ENCODE assay signal across 9 cellular contexts in genomic region chr5:50745221-50745620, GRCh38.
DNase-seq lines count a peak whose midpoint lies in the region; ATAC-seq and TF ChIP-seq lines count a peak whose summit lies in the region.
"Had no signal": no experiment of that assay in that cellular context is flagged by ENCODE, and none has a peak within 500 bp of the region (broad histone marks: within the 10 kb centered on the region; RNA-seq: fewer than 3 reads in every experiment).

No MANE protein-coding gene starts in this region.

- H3K4me3 Mint-ChIP-seq in T-helper 2 cell treated with Interferon-gamma antibody and Interleukin-4, amounts not matched to agents 5 μg/mL and 100 μg/mL, for 36 hours: peak overlapping the region; percentile 85

- ATAC-seq in GM21360 (IDR thresholded peaks at IDR 0.05; ENCODE audit: unreplicated experiment) (no peak), HG02763 (IDR thresholded peaks at IDR 0.05; ENCODE audit: unreplicated experiment) (no peak)

- no peak for DNase-seq in T-helper 2 cell treated with Interferon-gamma antibody and Interleukin-4, amounts not matched to agents 5 μg/mL and 100 μg/mL, for 36 hours (ENCODE audit: low spot score)
- DNase-seq in T-helper 2 cell (no peak), OCI-LY7 (ENCODE audit: low spot score) (no peak), fibroblast of villous mesenchyme (ENCODE audit: low read depth) (no peak), stomach (no peak), posterior cingulate gyrus (no peak)
- DNase-seq: retina had no signal

- no peak for TF ChIP-seq POLR2A in stomach (IDR thresholded peaks at IDR 0.05)

- H3K4me2 ChIP-seq in OCI-LY7 (ENCODE audit: low read length): peak overlapping the region; percentile 76

- peaks cover 37% of the 10 kb centered on the region for H3K4me1 ChIP-seq in OCI-LY7 (ENCODE audit: insufficient read depth, low read length, poor library complexity, severe bottlenecking)
- H3K4me1 ChIP-seq in stomach: peaks cover 6 to 66% (median 31%) of the 10 kb centered on the region in 4 donors

- H3K9me2 ChIP-seq in OCI-LY7 (ENCODE audit: insufficient read depth, low read length): no peaks in the 10 kb centered on the region

- CTCF ChIA-PET in OCI-LY7 (lab: Charles Lee; ENCODE audit: unreplicated experiment): no interaction called here

- H3K79me2 ChIP-seq in OCI-LY7 (ENCODE audit: insufficient read depth, low read depth, low read length): peaks cover 24% of the 10 kb centered on the region; the same call in 1 of the 2 replicates

- peaks cover 60% of the 10 kb centered on the region for H3K4me1 Mint-ChIP-seq in T-helper 2 cell treated with Interferon-gamma antibody and Interleukin-4, amounts not matched to agents 5 μg/mL and 100 μg/mL, for 36 hours (ENCODE audit: low read depth)

- POLR2A ChIA-PET in OCI-LY7 (lab: Charles Lee): interaction anchor here (0.5 to 1.6 kb wide), 5 partner anchors 10 to 38 kb away, joined by 4 to 6 read pairs (median 5); no protein-coding TSS in a partner anchor

- no peaks in the 10 kb centered on the region for H3K9me3 ChIP-seq in OCI-LY7 (ENCODE audit: low read length)
- H3K9me3 ChIP-seq in stomach: no peaks in the 10 kb centered on the region

- no peak overlapping the region for H3K27ac Mint-ChIP-seq in T-helper 2 cell treated with Interferon-gamma antibody and Interleukin-4, amounts not matched to agents 5 μg/mL and 100 μg/mL, for 36 hours

- 21 to 58% (median 28%) methylated on average over 1 of the region's 1 CpG for WGBS in stomach, 5 donors

- BruUV-seq in OCI-LY7 (replicated peaks; lab: Mats Ljungman, UMichigan): no TSS peak

- H3K36me3 ChIP-seq in OCI-LY7 (ENCODE audit: insufficient read depth, low read length) (no peaks in the 10 kb centered on the region; the same call in 1 of the 2 replicates), stomach (no peaks in the 10 kb centered on the region)

- peaks cover 8% of the 10 kb centered on the region for H3K9me3 Mint-ChIP-seq in T-helper 2 cell treated with Interferon-gamma antibody and Interleukin-4, amounts not matched to agents 5 μg/mL and 100 μg/mL, for 36 hours

- H3K27ac ChIP-seq in OCI-LY7 (ENCODE audit: low read depth, low read length, poor library complexity, severe bottlenecking) (no peak overlapping the region), stomach (peak overlapping the region in 4 of 5 donors; percentile 26 to 72 (median 60))

- no peaks in the 10 kb centered on the region for H4K20me1 ChIP-seq in OCI-LY7 (ENCODE audit: insufficient read depth, low read length)

- TF ChIP-seq CTCF in OCI-LY7 (conservative IDR thresholded peaks at IDR 0.05; ENCODE audit: low read length) (no peak), fibroblast of villous mesenchyme (IDR thresholded peaks at IDR 0.05; ENCODE audit: insufficient read depth, low read depth, low read length) (no peak), stomach (IDR thresholded peaks at IDR 0.05) (no peak)

- no peak overlapping the region for H2AFZ ChIP-seq in OCI-LY7 (ENCODE audit: low read length)

- intact Hi-C loops in OCI-LY7 (cut with micrococcal nuclease; ENCODE audit: unreplicated experiment) (no loop called here), stomach (cut with DNase I; ENCODE audit: low total_unique reads) (no loop called here), posterior cingulate gyrus (cut with DNase I) (no loop called here)

- H3K27me3 ChIP-seq in stomach: no peaks in the 10 kb centered on the region

- no peaks in the 10 kb centered on the region for H3K27me3 Mint-ChIP-seq in T-helper 2 cell treated with Interferon-gamma antibody and Interleukin-4, amounts not matched to agents 5 μg/mL and 100 μg/mL, for 36 hours (ENCODE audit: low read depth)

- no peak for TF ChIP-seq EP300 in stomach (IDR thresholded peaks at IDR 0.05)

- H3K36me3 Mint-ChIP-seq in T-helper 2 cell treated with Interferon-gamma antibody and Interleukin-4, amounts not matched to agents 5 μg/mL and 100 μg/mL, for 36 hours (ENCODE audit: low read depth): peaks cover 20% of the 10 kb centered on the region

- H3K4me3 ChIP-seq in OCI-LY7 (ENCODE audit: low read depth, low read length, poor library complexity, severe bottlenecking): peak overlapping the region; percentile 58
- peak overlapping the region; percentile 41 for H3K4me3 ChIP-seq in fibroblast of villous mesenchyme (ENCODE audit: low read depth, low read length)
- H3K4me3 ChIP-seq in stomach: peak overlapping the region in 3 of 4 donors; percentile 20 to 27 (median 27)
